18 cellular contexts compared by ENCODE assay signal in the genomic region with DNA sequence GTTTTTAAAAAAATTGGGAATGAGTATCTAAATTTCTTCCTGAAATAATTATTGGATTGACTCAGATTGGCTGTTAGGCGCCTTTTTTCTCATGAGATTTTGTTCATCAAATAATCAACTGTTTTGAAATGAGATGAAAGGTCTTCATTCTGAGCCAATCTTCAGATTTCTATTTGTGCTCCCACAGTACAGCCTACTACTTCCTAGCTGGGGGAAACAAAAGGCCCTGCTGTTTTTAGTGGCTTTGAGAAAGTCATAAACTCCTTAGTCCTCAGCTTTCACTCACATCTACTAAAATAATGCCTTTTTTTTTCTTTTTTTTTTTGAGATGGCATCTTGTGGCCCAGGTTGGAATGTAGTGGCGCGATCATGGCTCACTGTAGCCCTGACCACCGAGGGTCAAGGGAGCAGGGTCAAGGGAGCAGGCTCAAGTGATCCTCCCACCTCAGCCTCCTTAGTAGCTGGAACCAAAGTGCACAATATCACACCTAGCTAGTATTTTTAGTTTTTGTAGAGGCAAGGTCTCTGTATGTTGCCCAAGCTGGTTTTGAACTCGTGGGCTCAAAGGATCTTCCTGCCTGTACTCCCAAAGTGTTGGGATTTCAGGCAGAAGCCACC. TPM values are rescaled to one million over a fixed set of nuclear protein-coding genes. Genes with fewer than 3 reads are reported as not detected.
DNase-seq lines count a peak whose midpoint lies in the region; ATAC-seq, FAIRE-seq and TF ChIP-seq lines count a peak whose summit lies in the region.
"Had no signal": no experiment of that assay in that cellular context is flagged by ENCODE, and none has a peak within 500 bp of the region (broad histone marks: within the 10 kb centered on the region; RNA-seq: fewer than 3 reads in every experiment).

No MANE protein-coding gene starts in this region.

- no peak overlapping the region; the same call in 1 of the 2 replicates for H3K9ac ChIP-seq in BLaER1

- CTCF ChIA-PET in Panc1 (lab: Charles Lee) = interaction anchor here (0.7 kb wide), 1 partner anchor 9 kb away, joined by 8 read pairs; no protein-coding TSS in a partner anchor

- H3K27me3 ChIP-seq in BLaER1 (no peaks in the 10 kb centered on the region), Panc1 (ENCODE audit: control insufficient read depth, insufficient read depth, low read length) (no peaks in the 10 kb centered on the region)
- H3K27me3 ChIP-seq: sigmoid colon had no signal

- DNase-seq in Panc1 (ENCODE audit: low read depth, low spot score) (no peak), foreskin melanocyte (peak; percentile 86), HuH-7 (ENCODE audit: low spot score) (no peak), T-helper 17 cell (no peak), H54 (ENCODE audit: insufficient read length, low spot score) (no peak)
- DNase-seq: activated gamma-delta T cell; anterior cingulate cortex; central memory CD4-positive, alpha-beta T cell; effector CD8-positive, alpha-beta T cell; immature natural killer cell; lower lobe of right lung; NCI-H187 treated with DMSO at 0.1 percent for 48 hours; NCI-H446; Right ventricle myocardium superior; sigmoid colon had no signal

- POLR2A ChIA-PET in Panc1 (lab: Charles Lee) = interaction anchor here (0.6 kb wide), 1 partner anchor 95 kb away, joined by 11 read pairs; no protein-coding TSS in a partner anchor

- no peaks in the 10 kb centered on the region for H3K27me3 Mint-ChIP-seq in T-helper 17 cell

- 0 out of 2 replicates have a peak, but pooled peaks have one; percentile 40 for ATAC-seq in Panc1
- no peak for ATAC-seq in T-helper 17 cell
- ATAC-seq in HG02763 (IDR thresholded peaks at IDR 0.05; ENCODE audit: unreplicated experiment) = no peak
- ATAC-seq: lower lobe of right lung had no signal

- TF ChIP-seq POLR2A in H54 (IDR thresholded peaks at IDR 0.05; ENCODE audit: low read depth, low read length) = no peak

- H3K27ac ChIP-seq in 22Rv1 (peak overlapping the region; percentile 47; the same call in 1 of the 2 replicates), BLaER1 (0 out of 2 replicates have a peak overlapping the region, but pooled peaks have one; percentile 40), Panc1 (ENCODE audit: low read length) (no peak overlapping the region)
- H3K27ac ChIP-seq: lower lobe of right lung, sigmoid colon had no signal

- H3K9me3 ChIP-seq in BLaER1 (no peaks in the 10 kb centered on the region), Panc1 (ENCODE audit: control insufficient read depth, insufficient read depth, low read depth, low read length) (no peaks in the 10 kb centered on the region), T-helper 17 cell (ENCODE audit: control insufficient read depth, low read length, poor library complexity, severe bottlenecking) (no peaks in the 10 kb centered on the region)
- H3K9me3 ChIP-seq: lower lobe of right lung, sigmoid colon had no signal

- no TSS peak for BruUV-seq in Panc1 (replicated peaks; lab: Mats Ljungman, UMichigan)

- intact Hi-C loops in Panc1 (cut with micrococcal nuclease; ENCODE audit: unreplicated experiment) = no loop called here

- H3K4me1 ChIP-seq in BLaER1 = peaks cover 14% of the 10 kb centered on the region
- H3K4me1 ChIP-seq in Panc1 (ENCODE audit: control insufficient read depth, insufficient read depth, low read length) = no peaks in the 10 kb centered on the region
- H3K4me1 ChIP-seq: lower lobe of right lung, sigmoid colon had no signal

- H4K20me1 ChIP-seq in BLaER1 = peaks cover 37% of the 10 kb centered on the region

- H3K4me1 Mint-ChIP-seq in T-helper 17 cell = peaks cover 2% of the 10 kb centered on the region

- H3K4me3 ChIP-seq in BLaER1 = no peak overlapping the region
- no peak overlapping the region for H3K4me3 ChIP-seq in Panc1 (ENCODE audit: low read depth in 2 of 2, low read length in 2 of 2)
- H3K4me3 ChIP-seq: lower lobe of right lung, sigmoid colon had no signal

- no peak overlapping the region for H3K4me2 ChIP-seq in BLaER1

- TF ChIP-seq CTCF in 22Rv1 (IDR thresholded peaks at IDR 0.05) = no peak
- no peak for TF ChIP-seq CTCF in Panc1 (IDR thresholded peaks at IDR 0.05)

- in situ Hi-C loops in Panc1 (cut with HindIII; ENCODE audit: low pct_unique_long_range_greater_than_20kb, low sequenced_read_pairs) = no loop called here

- H3K27ac Mint-ChIP-seq in T-helper 17 cell = no peak overlapping the region

- H3K36me3 ChIP-seq in BLaER1 (peaks cover 42% of the 10 kb centered on the region), Panc1 (ENCODE audit: control insufficient read depth, insufficient read depth, low read length) (peaks cover 23% of the 10 kb centered on the region)

- FAIRE-seq in H54 (lab: Jason Lieb, UNC) = no peak

- H3K36me3 Mint-ChIP-seq in T-helper 17 cell (ENCODE audit: low read depth) = peaks cover 2% of the 10 kb centered on the region

- H3K4me3 Mint-ChIP-seq in T-helper 17 cell = no peak overlapping the region
- H3K4me3 Mint-ChIP-seq: immature natural killer cell had no signal

RNA-seq across cellular contexts. Expression of a gene that starts 15.2 kb away (rescaled TPM):
- total RNA-seq in Panc1 (2021; ENCODE audit: unreplicated experiment) (716 TPM), T-helper 17 cell (1,000 to 10,000 TPM; 1,068 to 1,135 TPM)
- polyA plus RNA-seq in Panc1 (2012; ENCODE audit: insufficient read length) = 1,029 TPM

RNA-seq across cellular contexts. Expression of a gene that starts 21.8 kb away (rescaled TPM):
- total RNA-seq in Panc1 (2021; ENCODE audit: unreplicated experiment) (339 TPM), T-helper 17 cell (100 to 1,000 TPM; 124 to 127 TPM)
- polyA plus RNA-seq in Panc1 (2012; ENCODE audit: insufficient read length) = 264 TPM

RNA-seq across cellular contexts. Expression of a gene that starts 42.3 kb away (rescaled TPM):
- 25.0 TPM for total RNA-seq in Panc1 (2021; ENCODE audit: unreplicated experiment)
- 8.6 TPM for polyA plus RNA-seq in Panc1 (2012; ENCODE audit: insufficient read length)
- total RNA-seq in T-helper 17 cell = 10 to 100 TPM; 11.3 to 14.4 TPM

RNA-seq across cellular contexts. Expression of a gene that starts 53.3 kb away (rescaled TPM):
- total RNA-seq in Panc1 (2021; ENCODE audit: unreplicated experiment) (1.7 TPM), T-helper 17 cell (under 1 TPM in 1 of 2 donors, not detected in 1; 0.63 TPM)
- polyA plus RNA-seq in Panc1 (2012; ENCODE audit: insufficient read length) = 1.1 TPM
